Comparison of ENCODE assay signal across 9 cellular contexts in genomic region chr21:32921632-32922230, GRCh38.
DNase-seq lines count a peak whose midpoint lies in the region; ATAC-seq and TF ChIP-seq lines count a peak whose summit lies in the region.
"Had no signal": no experiment of that assay in that cellular context is flagged by ENCODE, and none has a peak within 500 bp of the region (broad histone marks: within the 10 kb centered on the region; RNA-seq: fewer than 3 reads in every experiment).

No MANE protein-coding gene starts in this region.

- H3K36me3 ChIP-seq in H7 (replicated peaks; ENCODE audit: control insufficient read depth, insufficient read depth, low read length): no peaks in the 10 kb centered on the region

- H3K4me1 ChIP-seq in foreskin keratinocyte: no peaks in the 10 kb centered on the region
- H3K4me1 ChIP-seq: body of pancreas had no signal

- no peak for DNase-seq in AG09309 (ENCODE audit: low read depth)
- DNase-seq in H7: peak; percentile 36
- DNase-seq in activated CD4-positive, alpha-beta T cell treated with anti-CD3 and anti-CD28 coated beads for 4 hours: peak; percentile 20 to 42
- DNase-seq in foreskin keratinocyte: no peak
- DNase-seq in stimulated activated CD4-positive, alpha-beta T cell treated with anti-CD3 and anti-CD28 coated beads, Interleukin-4, amount 100 ng/mL, for 24 hours: peak; percentile 45
- no peak for DNase-seq in AG08396 (ENCODE audit: low spot score)

- no peak overlapping the region for H3K27ac ChIP-seq in foreskin keratinocyte
- H3K27ac ChIP-seq: body of pancreas had no signal

- TF ChIP-seq CTCF in AG09309 (IDR thresholded peaks at IDR 0.05; ENCODE audit: control insufficient read depth, insufficient read depth, low read depth, low read length, missing control alignments): peak; percentile 38
- TF ChIP-seq CTCF in foreskin keratinocyte (conservative IDR thresholded peaks at IDR 0.05): peak; percentile 47

- ATAC-seq in foreskin keratinocyte (no peak), GM18870 (IDR thresholded peaks at IDR 0.05; ENCODE audit: unreplicated experiment) (no peak), HG03097 (IDR thresholded peaks at IDR 0.05; ENCODE audit: low FRiP score, unreplicated experiment) (no peak)
- ATAC-seq: body of pancreas had no signal

- no peak overlapping the region for H3K4me3 ChIP-seq in AG09309 (ENCODE audit: control insufficient read depth, low read depth, low read length)
- H3K4me3 ChIP-seq in H7 (ENCODE audit: insufficient read depth, low read depth, low read length): no peak overlapping the region
- H3K4me3 ChIP-seq: body of pancreas had no signal

- no peaks in the 10 kb centered on the region for H3K27me3 ChIP-seq in H7 (ENCODE audit: control insufficient read depth, insufficient read depth, low read length)
- no peaks in the 10 kb centered on the region for H3K27me3 ChIP-seq in foreskin keratinocyte
- H3K27me3 ChIP-seq: body of pancreas had no signal

Comparison
In these comparisons a context has a peak if more than half of its experiments do, and no peak if none do; other contexts are left out.
1. DNase-seq: peak in H7 (single experiment), activated CD4-positive, alpha-beta T cell treated with anti-CD3 and anti-CD28 coated beads for 4 hours (2 of 2) and stimulated activated CD4-positive, alpha-beta T cell treated with anti-CD3 and anti-CD28 coated beads, Interleukin-4, amount 100 ng/mL, for 24 hours (single experiment); none in AG09309 (single experiment), foreskin keratinocyte (0 of 2) and AG08396 (single experiment).